12 cellular contexts compared by ENCODE assay signal in genomic region chr15:56835598-56836275, GRCh38.
DNase-seq lines count a peak whose midpoint lies in the region; ATAC-seq and TF ChIP-seq lines count a peak whose summit lies in the region.
"Had no signal": no experiment of that assay in that cellular context is flagged by ENCODE, and none has a peak within 500 bp of the region (broad histone marks: within the 10 kb centered on the region; RNA-seq: fewer than 3 reads in every experiment).

No MANE protein-coding gene starts in this region.

- H3K36me3 ChIP-seq in stomach, result no peaks in the 10 kb centered on the region
- H3K36me3 ChIP-seq: neutrophil had no signal

- CTCF ChIA-PET in GM10248 (lab: Yijun Ruan, JAX), result interaction anchor here (5.4 kb wide), 1 partner anchor 13 kb away, joined by 30 read pairs; no protein-coding TSS in a partner anchor

- no peak overlapping the region for H3K4me3 ChIP-seq in epithelial cell of proximal tubule (ENCODE audit: low read depth, low read length)
- H3K4me3 ChIP-seq in stomach, result no peak overlapping the region

- peak overlapping the region in 1 of 5 donors; percentile 20 for H3K27ac ChIP-seq in stomach
- H3K27ac ChIP-seq: neutrophil had no signal

- 70 to 84% (median 77%) methylated on average over 3 of the region's 3 CpGs for WGBS in stomach, 5 donors

- intact Hi-C loops in stomach (cut with DNase I; ENCODE audit: low total_unique reads), result no loop called here

- H3K4me1 ChIP-seq in stomach, result peaks cover 7 to 30% (median 17%) of the 10 kb centered on the region in 4 donors

- POLR2A ChIA-PET in GM10248 (lab: Yijun Ruan, JAX), result no interaction called here

- DNase-seq in NCI-H2029 (lab: John Stamatoyannopoulos, UW) (peak; percentile 40), NCI-H2029 treated with DMSO at 0.1 percent for 48 hours (lab: John Stamatoyannopoulos, UW) (no peak), NCI-H345 (lab: John Stamatoyannopoulos, UW) (peak; percentile 82), epithelial cell of proximal tubule (ENCODE audit: low read depth) (peak; percentile 40), pons (ENCODE audit: low spot score) (peak; percentile 80), GM10248 (ENCODE audit: extremely low spot score) (no peak), stomach (no peak)
- DNase-seq: activated CD4-positive, CD25-positive, alpha-beta regulatory T cell; NCI-H2171; SHP77 treated with DMSO at 0.1 percent for 48 hours had no signal

- no peaks in the 10 kb centered on the region for H3K27me3 ChIP-seq in stomach
- H3K27me3 ChIP-seq: neutrophil had no signal

- TF ChIP-seq POLR2A in stomach (IDR thresholded peaks at IDR 0.05), result no peak

- no peak for ATAC-seq in HG03175 (IDR thresholded peaks at IDR 0.05; ENCODE audit: unreplicated experiment)

- no peak for TF ChIP-seq CTCF in epithelial cell of proximal tubule (conservative IDR thresholded peaks at IDR 0.05; ENCODE audit: low read depth, low read length)
- TF ChIP-seq CTCF in GM10248 (IDR thresholded peaks at IDR 0.05; ENCODE audit: control extremely low read depth, extremely low read depth, low read depth, missing control alignments), result no peak
- TF ChIP-seq CTCF in stomach (IDR thresholded peaks at IDR 0.05), result no peak

- TF ChIP-seq EP300 in stomach (IDR thresholded peaks at IDR 0.05), result no peak

- no peaks in the 10 kb centered on the region for H3K9me3 ChIP-seq in stomach
- H3K9me3 ChIP-seq: neutrophil had no signal

Comparison
In these comparisons a context has a peak if more than half of its experiments do, and no peak if none do; other contexts are left out.
1. DNase-seq: peak in NCI-H2029 (single experiment), NCI-H345 (single experiment), epithelial cell of proximal tubule (single experiment) and pons (single experiment); none in NCI-H2029 treated with DMSO at 0.1 percent for 48 hours (single experiment), GM10248 (single experiment) and stomach (single experiment).